ENCODE assay signal across 28 cellular contexts in genomic region chr17:52242268-52242667, GRCh38.
"Had no signal": no experiment of that assay in that cellular context is flagged by ENCODE, and none has a peak within 500 bp of the region (broad histone marks: within the 10 kb centered on the region; RNA-seq: fewer than 3 reads in every experiment).

No MANE protein-coding gene starts in this region.

- FAIRE-seq: colon, endometrium, endothelial cell of umbilical vein, frontal cortex had no signal

- ATAC-seq: effector memory CD8-positive, alpha-beta T cell; esophagus mucosa; foreskin keratinocyte; gastrocnemius medialis; gastroesophageal sphincter; heart left ventricle; heart right ventricle had no signal

- DNase-seq: colonic mucosa; cortex of kidney; dermis blood vessel endothelial cell; dorsolateral prefrontal cortex; effector CD4-positive, alpha-beta T cell; effector CD8-positive, alpha-beta T cell; effector memory CD4-positive, alpha-beta T cell; effector memory CD8-positive, alpha-beta T cell; endodermal cell; erythroblast; esophagus squamous epithelium; foreskin fibroblast; foreskin keratinocyte; foreskin melanocyte; gastrocnemius medialis; glutamatergic neuron; head of caudate nucleus; heart left ventricle; heart right ventricle had no signal

- H3K36me3 ChIP-seq: colonic mucosa, esophagus muscularis mucosa, esophagus squamous epithelium, gastrocnemius medialis, gastroesophageal sphincter, heart left ventricle, heart right ventricle had no signal

- H3K27me3 ChIP-seq: colonic mucosa, dorsolateral prefrontal cortex, esophagus muscularis mucosa, esophagus squamous epithelium, gastrocnemius medialis, heart left ventricle, heart right ventricle had no signal

- H3K27ac ChIP-seq: colonic mucosa, coronary artery, dorsolateral prefrontal cortex, epithelial cell of prostate, esophagus muscularis mucosa, esophagus squamous epithelium, foreskin keratinocyte, gastrocnemius medialis, gastroesophageal sphincter, heart left ventricle, heart right ventricle had no signal

- H3K4me3 ChIP-seq: colonic mucosa, coronary artery, dorsolateral prefrontal cortex, esophagus muscularis mucosa, esophagus squamous epithelium, gastrocnemius medialis, gastroesophageal sphincter, heart left ventricle, heart right ventricle had no signal

- H3K4me1 ChIP-seq: colonic mucosa, esophagus muscularis mucosa, esophagus squamous epithelium, foreskin keratinocyte, gastrocnemius medialis, gastroesophageal sphincter, heart left ventricle, heart right ventricle had no signal

- H3K9me3 ChIP-seq: colonic mucosa, esophagus muscularis mucosa, esophagus squamous epithelium, gastrocnemius medialis, gastroesophageal sphincter, heart left ventricle, heart right ventricle had no signal
